Comparison of ENCODE assay signal across 8 cellular contexts in genomic region chr4:154329268-154329858, GRCh38.
DNase-seq lines count a peak whose midpoint lies in the region; ATAC-seq and TF ChIP-seq lines count a peak whose summit lies in the region.

No MANE protein-coding gene starts in this region.

- H3K4me1 ChIP-seq in GM23248 (ENCODE audit: insufficient read depth) (peaks cover 11% of the 10 kb centered on the region), left lung (no peaks in the 10 kb centered on the region)

- 20 to 25% methylated on average over 11 of the region's 11 CpGs for WGBS in GM23248 (ENCODE audit: low coverage in 1 of 2, low lambda C conversion rate in 2 of 2, missing lambda C conversion rate in 2 of 2), 2 experiments

- no peak overlapping the region for H3K27ac Mint-ChIP-seq in activated naive CD4-positive, alpha-beta T cell treated with anti-CD3 and anti-CD28 coated beads, Interleukin-2, amount 50 U/mL, for 72 hours

- H3K9me3 ChIP-seq in GM23248 (ENCODE audit: low read depth) (no peaks in the 10 kb centered on the region), left lung (no peaks in the 10 kb centered on the region)

- H4K20me1 ChIP-seq in GM23248 (ENCODE audit: insufficient read depth): no peaks in the 10 kb centered on the region

- in situ Hi-C loops in GM23248 (cut with MboI): no loop called here

- DNase-seq in AG08395 (ENCODE audit: low spot score) (peak; percentile 21), GM23248 (peak; percentile 68), UCSD-AML1 (lab: John Stamatoyannopoulos, UW; ENCODE audit: unreplicated experiment) (peak; percentile 12), left lung (peak in 1 of 2 donors; percentile 34), HCEC 1CT (no peak)
- no peak for DNase-seq in activated naive CD4-positive, alpha-beta T cell treated with anti-CD3 and anti-CD28 coated beads, Interleukin-2, amount 50 U/mL, for 72 hours (ENCODE audit: low spot score in 2 of 2)

- H3F3A ChIP-seq in GM23248 (ENCODE audit: insufficient read depth): 0 out of 2 replicates have a peak, but pooled peaks cover 5% of the 10 kb centered on the region

- ATAC-seq in left lung: peak; percentile 71
- ATAC-seq in activated naive CD4-positive, alpha-beta T cell treated with anti-CD3 and anti-CD28 coated beads, Interleukin-2, amount 50 U/mL, for 72 hours: no peak
- ATAC-seq in HG02852 (IDR thresholded peaks at IDR 0.05; ENCODE audit: unreplicated experiment): no peak
- no peak for ATAC-seq in HG03520 (IDR thresholded peaks at IDR 0.05; ENCODE audit: unreplicated experiment)

- H3K4me3 ChIP-seq in GM23248 (no peak overlapping the region), left lung (no peak overlapping the region)

- peak in 1 of 2 donors; percentile 29 for TF ChIP-seq CTCF in left lung (IDR thresholded peaks at IDR 0.05)

- H3K36me3 ChIP-seq in GM23248 (ENCODE audit: low read depth) (no peaks in the 10 kb centered on the region), left lung (no peaks in the 10 kb centered on the region)

- H3K27ac ChIP-seq in GM23248 (peak overlapping the region; percentile 22; the same call in 1 of the 2 replicates), left lung (no peak overlapping the region)

- intact Hi-C loops in left lung (cut with DNase I): no loop called here

- no peaks in the 10 kb centered on the region for H3K9me3 Mint-ChIP-seq in activated naive CD4-positive, alpha-beta T cell treated with anti-CD3 and anti-CD28 coated beads, Interleukin-2, amount 50 U/mL, for 72 hours

- H3K4me2 ChIP-seq in GM23248 (ENCODE audit: unreplicated experiment): peak overlapping the region; percentile 28

- H3K27me3 ChIP-seq in GM23248 (replicated peaks; ENCODE audit: insufficient read depth) (peaks cover 11% of the 10 kb centered on the region; the same call in 1 of the 2 replicates), left lung (peaks cover 27 to 40% of the 10 kb centered on the region in 2 donors)

- 0 out of 2 replicates have a peak overlapping the region, but pooled peaks have one; percentile 28 for H2AFZ ChIP-seq in GM23248

- H3K9me2 ChIP-seq in GM23248 (ENCODE audit: insufficient read depth): no peaks in the 10 kb centered on the region

- no peaks in the 10 kb centered on the region for H3K79me2 ChIP-seq in GM23248 (ENCODE audit: insufficient read depth)

- peak overlapping the region; percentile 52 for H3K9ac ChIP-seq in GM23248

- H3K36me3 Mint-ChIP-seq in activated naive CD4-positive, alpha-beta T cell treated with anti-CD3 and anti-CD28 coated beads, Interleukin-2, amount 50 U/mL, for 72 hours: no peaks in the 10 kb centered on the region

Comparison
In these comparisons a context has a peak if more than half of its experiments do, and no peak if none do; other contexts are left out.
1. DNase-seq: peak in AG08395 (single experiment), GM23248 (single experiment) and UCSD-AML1 (single experiment); none in activated naive CD4-positive, alpha-beta T cell treated with anti-CD3 and anti-CD28 coated beads, Interleukin-2, amount 50 U/mL, for 72 hours (0 of 2) and HCEC 1CT (single experiment).